12 cellular contexts compared by ENCODE assay signal in genomic region chr2:224816816-224817215, GRCh38.
DNase-seq lines count a peak whose midpoint lies in the region; ATAC-seq, FAIRE-seq and TF ChIP-seq lines count a peak whose summit lies in the region.
"Had no signal": no experiment of that assay in that cellular context is flagged by ENCODE, and none has a peak within 500 bp of the region (broad histone marks: within the 10 kb centered on the region; RNA-seq: fewer than 3 reads in every experiment).

No MANE protein-coding gene starts in this region.

- no peak for TF ChIP-seq POLR2A in gastroesophageal sphincter (IDR thresholded peaks at IDR 0.05)

- no peak overlapping the region for H3K4me3 ChIP-seq in BJ (ENCODE audit: low read depth, low read length)
- H3K4me3 ChIP-seq in bronchial epithelial cell (ENCODE audit: low read depth, low read length), result no peak overlapping the region
- H3K4me3 ChIP-seq in gastroesophageal sphincter, result no peak overlapping the region
- H3K4me3 ChIP-seq in Karpas-422 (ENCODE audit: low read length), result no peak overlapping the region
- H3K4me3 ChIP-seq in tibial artery, result no peak overlapping the region

- no peaks in the 10 kb centered on the region for H3K36me3 Mint-ChIP-seq in mesothelial cell of epicardium

- H3K9me3 Mint-ChIP-seq in mesothelial cell of epicardium, result no peaks in the 10 kb centered on the region
- H3K9me3 Mint-ChIP-seq: dendritic cell treated with granulocyte-macrophage colony-stimulating factor and Interleukin-4, amounts not matched to agents 40 ng/mL and 50 ng/mL, for 4 days had no signal

- no peaks in the 10 kb centered on the region for H3K9me3 ChIP-seq in gastroesophageal sphincter
- no peaks in the 10 kb centered on the region for H3K9me3 ChIP-seq in Karpas-422 (ENCODE audit: low read length)
- no peaks in the 10 kb centered on the region for H3K9me3 ChIP-seq in tibial artery

- intact Hi-C loops in tibial artery (cut with DNase I; ENCODE audit: low total_unique reads), result no loop called here

- WGBS in gastroesophageal sphincter (ENCODE audit: low coverage in 1 of 2), 2 donors, result 70 to 89% methylated on average over 4 of the region's 4 CpGs

- no peaks in the 10 kb centered on the region for H3K27me3 Mint-ChIP-seq in mesothelial cell of epicardium (ENCODE audit: low read depth)
- H3K27me3 Mint-ChIP-seq: dendritic cell treated with granulocyte-macrophage colony-stimulating factor and Interleukin-4, amounts not matched to agents 40 ng/mL and 50 ng/mL, for 4 days had no signal

- no peak overlapping the region for H3K4me2 ChIP-seq in Karpas-422 (ENCODE audit: low read depth, low read length, poor library complexity, severe bottlenecking)

- no peaks in the 10 kb centered on the region for H3K79me2 ChIP-seq in Karpas-422 (ENCODE audit: low read length)

- H2AFZ ChIP-seq in Karpas-422 (ENCODE audit: low read length), result no peak overlapping the region

- H3K27me3 ChIP-seq in BJ (ENCODE audit: control insufficient read depth, insufficient read depth, low read length) (no peaks in the 10 kb centered on the region), bronchial epithelial cell (ENCODE audit: control insufficient read depth, insufficient read depth, low read length) (no peaks in the 10 kb centered on the region), gastroesophageal sphincter (no peaks in the 10 kb centered on the region), Karpas-422 (ENCODE audit: low read length) (no peaks in the 10 kb centered on the region), tibial artery (no peaks in the 10 kb centered on the region)

- FAIRE-seq in bronchial epithelial cell (lab: Jason Lieb, UNC), result no peak

- TF ChIP-seq EP300 in gastroesophageal sphincter (IDR thresholded peaks at IDR 0.05), result no peak

- H3K4me1 ChIP-seq in gastroesophageal sphincter (no peaks in the 10 kb centered on the region), Karpas-422 (ENCODE audit: low read length) (no peaks in the 10 kb centered on the region), tibial artery (no peaks in the 10 kb centered on the region)

- H3K9me2 ChIP-seq in Karpas-422 (replicated peaks; ENCODE audit: insufficient read depth, low read length), result no peaks in the 10 kb centered on the region

- no peak overlapping the region for H3K4me3 Mint-ChIP-seq in mesothelial cell of epicardium
- H3K4me3 Mint-ChIP-seq: dendritic cell treated with granulocyte-macrophage colony-stimulating factor and Interleukin-4, amounts not matched to agents 40 ng/mL and 50 ng/mL, for 4 days had no signal

- no peaks in the 10 kb centered on the region for H4K20me1 ChIP-seq in Karpas-422 (ENCODE audit: insufficient read depth, low read depth, low read length)

- POLR2A ChIA-PET in BJ (lab: Charles Lee), result interaction anchor here (0.6 to 0.8 kb wide), 2 partner anchors 18 to 292 kb away, joined by 3 read pairs; no protein-coding TSS in a partner anchor

- DNase-seq in BJ (ENCODE audit: low read depth) (peak; percentile 80), HS-5 (ENCODE audit: low read depth) (peak; percentile 90), bronchial epithelial cell (ENCODE audit: low read depth) (peak; percentile 91), mesothelial cell of epicardium (ENCODE audit: low spot score in 2 of 2, unreplicated experiment in 2 of 2) (no peak), NCI-H446 treated with DMSO at 0.1 percent for 48 hours (lab: John Stamatoyannopoulos, UW) (no peak), Karpas-422 (no peak), tibial artery (no peak)
- DNase-seq: activated CD8-positive, alpha-beta memory T cell treated with anti-CD3 and anti-CD28 coated beads, Interleukin-2, amount 50 U/mL, for 4 hours; DND-41; SIG-M5 had no signal

- no peak overlapping the region for H3K27ac ChIP-seq in gastroesophageal sphincter
- H3K27ac ChIP-seq in Karpas-422 (ENCODE audit: low read length), result no peak overlapping the region
- H3K27ac ChIP-seq in tibial artery, result no peak overlapping the region

- TF ChIP-seq CTCF in BJ (IDR thresholded peaks at IDR 0.05; ENCODE audit: insufficient read depth, low read depth, low read length) (no peak), bronchial epithelial cell (IDR thresholded peaks at IDR 0.05; ENCODE audit: insufficient read depth, low read length, severe bottlenecking) (no peak), mesothelial cell of epicardium (IDR thresholded peaks at IDR 0.05; ENCODE audit: unreplicated experiment) (no peak), gastroesophageal sphincter (IDR thresholded peaks at IDR 0.05) (no peak), tibial artery (IDR thresholded peaks at IDR 0.05) (no peak)

- ATAC-seq in gastroesophageal sphincter, result no peak

- peak overlapping the region; percentile 3 for H3K27ac Mint-ChIP-seq in mesothelial cell of epicardium
- H3K27ac Mint-ChIP-seq: dendritic cell treated with granulocyte-macrophage colony-stimulating factor and Interleukin-4, amounts not matched to agents 40 ng/mL and 50 ng/mL, for 4 days had no signal

- H3K36me3 ChIP-seq in BJ (ENCODE audit: control insufficient read depth, insufficient read depth, low read length) (no peaks in the 10 kb centered on the region), bronchial epithelial cell (ENCODE audit: control insufficient read depth, insufficient read depth, low read length) (no peaks in the 10 kb centered on the region), gastroesophageal sphincter (no peaks in the 10 kb centered on the region), Karpas-422 (ENCODE audit: insufficient read depth, low read length) (no peaks in the 10 kb centered on the region), tibial artery (peaks cover 30 to 37% (median 33%) of the 10 kb centered on the region in 3 donors)

- peaks cover 11% of the 10 kb centered on the region for H3K4me1 Mint-ChIP-seq in mesothelial cell of epicardium

- CTCF ChIA-PET in BJ (lab: Yijun Ruan, JAX), result no interaction called here

- H3K9ac ChIP-seq in Karpas-422 (ENCODE audit: low read length), result no peak overlapping the region

Comparison
In these comparisons a context has a peak if more than half of its experiments do, and no peak if none do; other contexts are left out.
1. DNase-seq: peak in BJ (single experiment), HS-5 (single experiment) and bronchial epithelial cell (single experiment); none in mesothelial cell of epicardium (0 of 2), NCI-H446 treated with DMSO at 0.1 percent for 48 hours (single experiment), Karpas-422 (single experiment) and tibial artery (0 of 2).